12 cellular contexts compared by ENCODE assay signal in genomic region chr9:128001411-128002298, GRCh38. TPM values are rescaled to one million over a fixed set of nuclear protein-coding genes. Genes with fewer than 3 reads are reported as not detected.
A peak's percentile ranks its signal among the peaks of the same experiment; 100 is the strongest.
DNase-seq lines count a peak whose midpoint lies in the region; ATAC-seq and TF ChIP-seq lines count a peak whose summit lies in the region.
"Had no signal": no experiment of that assay in that cellular context is flagged by ENCODE, and none has a peak within 500 bp of the region (broad histone marks: within the 10 kb centered on the region; RNA-seq: fewer than 3 reads in every experiment).

No MANE protein-coding gene starts in this region.

- no peak overlapping the region for H3K4me3 ChIP-seq in HFF-Myc (replicated peaks; ENCODE audit: low read depth, low read length)
- no peak overlapping the region for H3K4me3 ChIP-seq in esophagus muscularis mucosa
- no peak overlapping the region for H3K4me3 ChIP-seq in dorsolateral prefrontal cortex
- H3K4me3 ChIP-seq: ascending aorta, lung had no signal

- no peak for TF ChIP-seq POLR2A in esophagus muscularis mucosa (IDR thresholded peaks at IDR 0.05; ENCODE audit: low read depth)

- DNase-seq in HFF-Myc (ENCODE audit: extremely low read depth, low read depth) (peak; percentile 32), amniotic stem cell (lab: John Stamatoyannopoulos, UW) (peak; percentile 87), iPS-NIHi7 (ENCODE audit: extremely low spot score) (peak; percentile 83), stromal cell of bone marrow (ENCODE audit: low read depth) (peak; percentile 75), esophagus muscularis mucosa (ENCODE audit: extremely low spot score) (no peak), GM19240 (ENCODE audit: insufficient read length, low spot score) (no peak), dorsolateral prefrontal cortex (no peak)
- DNase-seq: NCI-H2081 treated with DMSO at 0.1 percent for 48 hours had no signal

- 65% methylated on average over 20 of the region's 24 CpGs for WGBS in esophagus muscularis mucosa

- no peaks in the 10 kb centered on the region for H3K36me3 ChIP-seq in esophagus muscularis mucosa
- H3K36me3 ChIP-seq: ascending aorta had no signal

- H3K9me3 ChIP-seq in esophagus muscularis mucosa, result no peaks in the 10 kb centered on the region
- H3K9me3 ChIP-seq: ascending aorta had no signal

- no peak for TF ChIP-seq EP300 in esophagus muscularis mucosa (IDR thresholded peaks at IDR 0.05)

- peaks cover 0 to 8% (median 7%) of the 10 kb centered on the region in 4 donors for H3K4me1 ChIP-seq in esophagus muscularis mucosa
- H3K4me1 ChIP-seq: ascending aorta had no signal

- TF ChIP-seq CTCF in HFF-Myc (IDR thresholded peaks at IDR 0.05; ENCODE audit: low read depth, low read length, missing control alignments) (no peak), esophagus muscularis mucosa (IDR thresholded peaks at IDR 0.05) (no peak), dorsolateral prefrontal cortex (IDR thresholded peaks at IDR 0.05 in 54 of 56, conservative IDR thresholded peaks at IDR 0.05 in 2 of 56; ENCODE audit: low read depth in 1 of 56, partially characterized antibody in 56 of 56) (no peak)

- H3K27ac ChIP-seq in esophagus muscularis mucosa (replicated peaks in 1 of 4), result no peak overlapping the region
- H3K27ac ChIP-seq in dorsolateral prefrontal cortex, result no peak overlapping the region
- H3K27ac ChIP-seq: ascending aorta, VCaP had no signal

- intact Hi-C loops in esophagus muscularis mucosa (cut with DNase I), result no loop called here
- intact Hi-C loops in dorsolateral prefrontal cortex (cut with DNase I), result no loop called here

- no peaks in the 10 kb centered on the region for H3K27me3 ChIP-seq in esophagus muscularis mucosa
- no peaks in the 10 kb centered on the region for H3K27me3 ChIP-seq in dorsolateral prefrontal cortex
- H3K27me3 ChIP-seq: ascending aorta had no signal

- no peak for ATAC-seq in HG03354 (IDR thresholded peaks at IDR 0.05; ENCODE audit: poor library complexity, severe bottlenecking, unreplicated experiment)

RNA-seq across cellular contexts. Expression of gene EEIG1, which starts 20.9 kb away (rescaled TPM):
- total RNA-seq in esophagus muscularis mucosa, result 10 to 100 TPM; 12.4 to 29.5 (median 20.0) TPM
- 100 to 1,000 TPM in 117 of 120 experiments, 10 to 100 TPM in 3; 73.1 to 300 (median 141) TPM for total RNA-seq in dorsolateral prefrontal cortex

Comparison
In these comparisons a context has a peak if more than half of its experiments do, and no peak if none do; other contexts are left out.
1. DNase-seq: peak in HFF-Myc (single experiment), amniotic stem cell (single experiment), iPS-NIHi7 (single experiment) and stromal cell of bone marrow (single experiment); none in esophagus muscularis mucosa (single experiment), GM19240 (single experiment) and dorsolateral prefrontal cortex (0 of 10).